1 cellular context compared by ENCODE assay signal in genomic region chr12:131395971-131396573, GRCh38.
A peak's percentile ranks its signal among the peaks of the same experiment; 100 is the strongest.
TF ChIP-seq lines count a peak whose summit lies in the region.

No MANE protein-coding gene starts in this region.

TF ChIP-seq in HEK293, 187 proteins besides CTCF, POLR2A, EP300 and RAD21 (continued from another document):
- peak; percentile 7; the same call in 1 of the 2 replicates for TF ChIP-seq ATF2 (tag by site-specific recombination; IDR thresholded peaks at IDR 0.05; ENCODE audit: low read depth)
